8 cellular contexts compared by ENCODE assay signal in genomic region chr5:102536323-102536928, GRCh38. TPM values are rescaled to one million over a fixed set of nuclear protein-coding genes. Genes with fewer than 3 reads are reported as not detected.
DNase-seq lines count a peak whose midpoint lies in the region; ATAC-seq and TF ChIP-seq lines count a peak whose summit lies in the region.

No MANE protein-coding gene starts in this region.

- no peaks in the 10 kb centered on the region for H3K27me3 ChIP-seq in cardiac muscle cell

- peak; percentile 40 for TF ChIP-seq CTCF in cardiac muscle cell (IDR thresholded peaks at IDR 0.05; ENCODE audit: low read depth, low read length)

- H3K9me3 ChIP-seq in cardiac muscle cell (ENCODE audit: low read depth) = no peaks in the 10 kb centered on the region

- intact Hi-C loops in left ventricle myocardium superior (cut with micrococcal nuclease) = no loop called here

- no peak for ATAC-seq in left ventricle myocardium superior
- ATAC-seq in GM19397 (IDR thresholded peaks at IDR 0.05; ENCODE audit: unreplicated experiment) = no peak

- no peak overlapping the region for H3K27ac ChIP-seq in cardiac muscle cell

- no peaks in the 10 kb centered on the region for H3K4me1 ChIP-seq in cardiac muscle cell (ENCODE audit: low read depth)

- DNase-seq in cardiac muscle cell (ENCODE audit: low read depth in 1 of 2, low spot score in 1 of 2) (peak in 1 of 2 donors; percentile 32), left ventricle myocardium superior (no peak), NCI-H446 treated with DMSO at 0.1 percent for 48 hours (lab: John Stamatoyannopoulos, UW) (peak; percentile 61), dermis blood vessel endothelial cell (peak; percentile 22), superior temporal gyrus (ENCODE audit: extremely low spot score) (peak; percentile 47), foreskin melanocyte (no peak), NCI-H187 treated with DMSO at 0.1 percent for 48 hours (lab: John Stamatoyannopoulos, UW) (no peak)

- H3K4me3 ChIP-seq in cardiac muscle cell = no peak overlapping the region

- H3K36me3 ChIP-seq in cardiac muscle cell = no peaks in the 10 kb centered on the region

RNA-seq across cellular contexts. Expression of gene SLCO6A1, which starts 37.6 kb away (rescaled TPM):
- total RNA-seq in cardiac muscle cell (not detected in 2 replicates), left ventricle myocardium superior (not detected), dermis blood vessel endothelial cell (not detected in 2 replicates)
- 0.32 TPM in 1 of 2 replicates, not detected in the other for polyA plus RNA-seq in cardiac muscle cell

Comparison
In these comparisons a context has a peak if more than half of its experiments do, and no peak if none do; other contexts are left out.
1. DNase-seq: peak in NCI-H446 treated with DMSO at 0.1 percent for 48 hours (single experiment), dermis blood vessel endothelial cell (single experiment) and superior temporal gyrus (single experiment); none in left ventricle myocardium superior (single experiment), foreskin melanocyte (single experiment) and NCI-H187 treated with DMSO at 0.1 percent for 48 hours (single experiment).